Comparison of ENCODE assay signal across 10 cellular contexts in genomic region chr3:152051501-152052404, GRCh38.
A peak's percentile ranks its signal among the peaks of the same experiment; 100 is the strongest.
DNase-seq lines count a peak whose midpoint lies in the region; TF ChIP-seq lines count a peak whose summit lies in the region.
"Had no signal": no experiment of that assay in that cellular context is flagged by ENCODE, and none has a peak within 500 bp of the region (broad histone marks: within the 10 kb centered on the region; RNA-seq: fewer than 3 reads in every experiment).

No MANE protein-coding gene starts in this region.

- CTCF ChIA-PET in HEK293T (lab: Yijun Ruan, JAX): no interaction called here

- H3K4me1 Mint-ChIP-seq in activated T-helper 1 cell treated with anti-CD3 and anti-CD28 coated beads, Interleukin-12 subunit alpha, Interleukin-12 subunit beta, Interleukin-2, Interleukin-4 antibody, amounts not matched to agents 30 ng/mL and 10 ng/mL and 1 ng/mL, durations not matched to agents 14 hours and 24 hours and 36 hours (ENCODE audit: low read depth): no peaks in the 10 kb centered on the region

- H3K9me3 ChIP-seq in Karpas-422 (ENCODE audit: low read length): no peaks in the 10 kb centered on the region

- H3K27ac Mint-ChIP-seq in activated T-helper 1 cell treated with anti-CD3 and anti-CD28 coated beads, Interleukin-12 subunit alpha, Interleukin-12 subunit beta, Interleukin-2, Interleukin-4 antibody, amounts not matched to agents 30 ng/mL and 10 ng/mL and 1 ng/mL, durations not matched to agents 14 hours and 24 hours and 36 hours: no peak overlapping the region
- H3K27ac Mint-ChIP-seq: activated CD4-positive, alpha-beta memory T cell treated with anti-CD3 and anti-CD28 coated beads for 36 hours; dendritic cell treated with granulocyte-macrophage colony-stimulating factor and Interleukin-4, amounts not matched to agents 40 ng/mL and 50 ng/mL, for 4 days had no signal

- H3K27me3 Mint-ChIP-seq in activated T-helper 1 cell treated with anti-CD3 and anti-CD28 coated beads, Interleukin-12 subunit alpha, Interleukin-12 subunit beta, Interleukin-2, Interleukin-4 antibody, amounts not matched to agents 30 ng/mL and 10 ng/mL and 1 ng/mL, durations not matched to agents 14 hours and 24 hours and 36 hours (ENCODE audit: insufficient read depth): peaks cover 8% of the 10 kb centered on the region
- H3K27me3 Mint-ChIP-seq: activated CD4-positive, alpha-beta memory T cell treated with anti-CD3 and anti-CD28 coated beads for 36 hours; dendritic cell treated with granulocyte-macrophage colony-stimulating factor and Interleukin-4, amounts not matched to agents 40 ng/mL and 50 ng/mL, for 4 days had no signal

- H3K4me2 ChIP-seq in Karpas-422 (ENCODE audit: low read depth, low read length, poor library complexity, severe bottlenecking): no peak overlapping the region

- no peak for TF ChIP-seq CTCF in GM13977 (IDR thresholded peaks at IDR 0.05; ENCODE audit: extremely low read depth, insufficient read depth, missing control alignments)

- intact Hi-C loops in activated T-helper 1 cell treated with anti-CD3 and anti-CD28 coated beads, Interleukin-12 subunit alpha, Interleukin-12 subunit beta, Interleukin-2, Interleukin-4 antibody, amounts not matched to agents 30 ng/mL and 10 ng/mL and 1 ng/mL, durations not matched to agents 14 hours and 24 hours and 36 hours (cut with micrococcal nuclease): no loop called here

- POLR2A ChIA-PET in HEK293T (lab: Yijun Ruan, JAX): no interaction called here

- H2AFZ ChIP-seq in Karpas-422 (ENCODE audit: low read length): no peak overlapping the region

- in situ Hi-C loops in GM13977 (cut with MboI; ENCODE audit: low pct_unique_long_range_greater_than_20kb, low sequenced_read_pairs, unreplicated experiment): no loop called here

- no peak overlapping the region for H3K4me3 ChIP-seq in Karpas-422 (ENCODE audit: low read length)

- no peak overlapping the region for H3K27ac ChIP-seq in Karpas-422 (ENCODE audit: low read length)

- no peaks in the 10 kb centered on the region for H4K20me1 ChIP-seq in Karpas-422 (ENCODE audit: insufficient read depth, low read depth, low read length)

- H3K36me3 Mint-ChIP-seq in activated T-helper 1 cell treated with anti-CD3 and anti-CD28 coated beads, Interleukin-12 subunit alpha, Interleukin-12 subunit beta, Interleukin-2, Interleukin-4 antibody, amounts not matched to agents 30 ng/mL and 10 ng/mL and 1 ng/mL, durations not matched to agents 14 hours and 24 hours and 36 hours (ENCODE audit: low read depth): no peaks in the 10 kb centered on the region
- H3K36me3 Mint-ChIP-seq: activated CD4-positive, alpha-beta memory T cell treated with anti-CD3 and anti-CD28 coated beads for 36 hours had no signal

- no peaks in the 10 kb centered on the region for H3K9me2 ChIP-seq in Karpas-422 (replicated peaks; ENCODE audit: insufficient read depth, low read length)

- no peaks in the 10 kb centered on the region for H3K36me3 ChIP-seq in Karpas-422 (ENCODE audit: insufficient read depth, low read length)

- H3K4me3 Mint-ChIP-seq in activated T-helper 1 cell treated with anti-CD3 and anti-CD28 coated beads, Interleukin-12 subunit alpha, Interleukin-12 subunit beta, Interleukin-2, Interleukin-4 antibody, amounts not matched to agents 30 ng/mL and 10 ng/mL and 1 ng/mL, durations not matched to agents 14 hours and 24 hours and 36 hours: no peak overlapping the region
- H3K4me3 Mint-ChIP-seq: activated CD4-positive, alpha-beta memory T cell treated with anti-CD3 and anti-CD28 coated beads for 36 hours; dendritic cell treated with granulocyte-macrophage colony-stimulating factor and Interleukin-4, amounts not matched to agents 40 ng/mL and 50 ng/mL, for 4 days had no signal

- no peaks in the 10 kb centered on the region for H3K27me3 ChIP-seq in Karpas-422 (ENCODE audit: low read length)

- no peaks in the 10 kb centered on the region for H3K79me2 ChIP-seq in Karpas-422 (ENCODE audit: low read length)

- peak; percentile 21 for DNase-seq in GM13977 (ENCODE audit: low spot score)
- DNase-seq in HEK293T (ENCODE audit: extremely low spot score): peak; percentile 22
- peak; percentile 88 for DNase-seq in NCI-H748 (lab: John Stamatoyannopoulos, UW; ENCODE audit: unreplicated experiment)
- peak; percentile 71 for DNase-seq in left kidney (ENCODE audit: low read depth, low spot score)
- DNase-seq in activated CD4-positive, alpha-beta T cell treated with anti-CD3 and anti-CD28 coated beads for 1 hour: no peak
- no peak for DNase-seq in Karpas-422
- no peak for DNase-seq in activated T-helper 1 cell treated with anti-CD3 and anti-CD28 coated beads, Interleukin-12 subunit alpha, Interleukin-12 subunit beta, Interleukin-2, Interleukin-4 antibody, amounts not matched to agents 30 ng/mL and 10 ng/mL and 1 ng/mL, durations not matched to agents 14 hours and 24 hours and 36 hours (ENCODE audit: low spot score)
- no peak for DNase-seq in activated T-cell treated with anti-CD3 and anti-CD28 coated beads for 4 hours
- DNase-seq: activated CD4-positive, alpha-beta memory T cell treated with anti-CD3 and anti-CD28 coated beads for 36 hours had no signal

- no peak overlapping the region for H3K9ac ChIP-seq in Karpas-422 (ENCODE audit: low read length)

- no peaks in the 10 kb centered on the region for H3K4me1 ChIP-seq in Karpas-422 (ENCODE audit: low read length)

- H3K9me3 Mint-ChIP-seq in activated T-helper 1 cell treated with anti-CD3 and anti-CD28 coated beads, Interleukin-12 subunit alpha, Interleukin-12 subunit beta, Interleukin-2, Interleukin-4 antibody, amounts not matched to agents 30 ng/mL and 10 ng/mL and 1 ng/mL, durations not matched to agents 14 hours and 24 hours and 36 hours: no peaks in the 10 kb centered on the region
- H3K9me3 Mint-ChIP-seq: activated CD4-positive, alpha-beta memory T cell treated with anti-CD3 and anti-CD28 coated beads for 36 hours; dendritic cell treated with granulocyte-macrophage colony-stimulating factor and Interleukin-4, amounts not matched to agents 40 ng/mL and 50 ng/mL, for 4 days had no signal

TF ChIP-seq in HEK293T, 16 proteins besides CTCF, POLR2A, EP300 and RAD21:
- peak; percentile 11; the same call in 1 of the 2 replicates for TF ChIP-seq PKNOX1 (IDR thresholded peaks at IDR 0.05)
- no peak for TF ChIP-seq ELF4 (IDR thresholded peaks at IDR 0.05)

Comparison
In these comparisons a context has a peak if more than half of its experiments do, and no peak if none do; other contexts are left out.
1. DNase-seq: peak in GM13977 (single experiment), HEK293T (single experiment), NCI-H748 (single experiment) and left kidney (single experiment); none in activated CD4-positive, alpha-beta T cell treated with anti-CD3 and anti-CD28 coated beads for 1 hour (single experiment), Karpas-422 (single experiment), activated T-helper 1 cell treated with anti-CD3 and anti-CD28 coated beads, Interleukin-12 subunit alpha, Interleukin-12 subunit beta, Interleukin-2, Interleukin-4 antibody, amounts not matched to agents 30 ng/mL and 10 ng/mL and 1 ng/mL, durations not matched to agents 14 hours and 24 hours and 36 hours (single experiment) and activated T-cell treated with anti-CD3 and anti-CD28 coated beads for 4 hours (single experiment).